In genomic region chr10:4429538-4429937, GRCh38 we compare ENCODE assay signal across 19 cellular contexts.
"Had no signal": no experiment of that assay in that cellular context is flagged by ENCODE, and none has a peak within 500 bp of the region (broad histone marks: within the 10 kb centered on the region; RNA-seq: fewer than 3 reads in every experiment).

No MANE protein-coding gene starts in this region.

- H3K4me3 ChIP-seq: heart right ventricle, mucosa of descending colon, sigmoid colon, SJSA1, thoracic aorta had no signal

- H3K27me3 Mint-ChIP-seq: activated CD4-positive, alpha-beta T cell treated with anti-CD3 and anti-CD28 coated beads, Interleukin-2, amount 10 ng/mL, durations not matched to agents 7 days and 5 days had no signal

- H3K36me3 Mint-ChIP-seq: activated naive CD8-positive, alpha-beta T cell treated with anti-CD3 and anti-CD28 coated beads, Interleukin-2, amount 10 ng/mL, durations not matched to agents 7 days and 5 days; natural killer cell had no signal

- H3K9me3 ChIP-seq: heart right ventricle, mucosa of descending colon, sigmoid colon, SJSA1, thoracic aorta had no signal

- H3K27me3 ChIP-seq: foreskin keratinocyte, heart right ventricle, sigmoid colon, SJSA1 had no signal

- ATAC-seq: esophagus mucosa, foreskin keratinocyte, left lobe of liver, mucosa of descending colon, natural killer cell had no signal

- H3K27ac ChIP-seq: foreskin keratinocyte, heart right ventricle, sigmoid colon, SJSA1, thoracic aorta had no signal

- DNase-seq: activated CD4-positive, alpha-beta T cell treated with anti-CD3 and anti-CD28 coated beads, Interleukin-2, amount 10 ng/mL, durations not matched to agents 7 days and 5 days; activated CD4-positive, CD25-positive, alpha-beta regulatory T cell; activated naive CD4-positive, alpha-beta T cell; activated naive CD8-positive, alpha-beta T cell treated with anti-CD3 and anti-CD28 coated beads, Interleukin-2, amount 10 ng/mL, durations not matched to agents 7 days and 5 days; aorta; foreskin keratinocyte; heart right ventricle; mammary epithelial cell; mucosa of descending colon; natural killer cell; occipital lobe; sigmoid colon; stimulated activated CD4-positive, alpha-beta T cell treated with anti-CD3 and anti-CD28 coated beads, Interleukin-12 subunit alpha, Interleukin-12 subunit beta, amount 100 ng/mL, for 4 hours; stimulated activated CD4-positive, alpha-beta T cell treated with anti-CD3 and anti-CD28 coated beads, Interleukin-2, amount 100 ng/mL, for 24 hours had no signal

- H3K36me3 ChIP-seq: heart right ventricle, sigmoid colon, SJSA1, thoracic aorta had no signal

- H3K4me1 ChIP-seq: foreskin keratinocyte had no signal

- H3K27ac Mint-ChIP-seq: activated CD4-positive, alpha-beta T cell treated with anti-CD3 and anti-CD28 coated beads, Interleukin-2, amount 10 ng/mL, durations not matched to agents 7 days and 5 days; activated naive CD8-positive, alpha-beta T cell treated with anti-CD3 and anti-CD28 coated beads, Interleukin-2, amount 10 ng/mL, durations not matched to agents 7 days and 5 days; activated T-helper 1 cell treated with anti-CD3 and anti-CD28 coated beads, Interleukin-12 subunit alpha, Interleukin-12 subunit beta, Interleukin-2, Interleukin-4 antibody, amounts not matched to agents 30 ng/mL and 10 ng/mL and 1 ng/mL, durations not matched to agents 14 hours and 24 hours and 36 hours; natural killer cell had no signal

- H3K4me1 Mint-ChIP-seq: activated CD4-positive, alpha-beta T cell treated with anti-CD3 and anti-CD28 coated beads, Interleukin-2, amount 10 ng/mL, durations not matched to agents 7 days and 5 days; activated naive CD8-positive, alpha-beta T cell treated with anti-CD3 and anti-CD28 coated beads, Interleukin-2, amount 10 ng/mL, durations not matched to agents 7 days and 5 days had no signal

- H3K9me3 Mint-ChIP-seq: activated T-helper 1 cell treated with anti-CD3 and anti-CD28 coated beads, Interleukin-12 subunit alpha, Interleukin-12 subunit beta, Interleukin-2, Interleukin-4 antibody, amounts not matched to agents 30 ng/mL and 10 ng/mL and 1 ng/mL, durations not matched to agents 14 hours and 24 hours and 36 hours; natural killer cell had no signal

- H3K4me3 Mint-ChIP-seq: activated CD4-positive, alpha-beta T cell treated with anti-CD3 and anti-CD28 coated beads, Interleukin-2, amount 10 ng/mL, durations not matched to agents 7 days and 5 days; activated naive CD8-positive, alpha-beta T cell treated with anti-CD3 and anti-CD28 coated beads, Interleukin-2, amount 10 ng/mL, durations not matched to agents 7 days and 5 days; activated T-helper 1 cell treated with anti-CD3 and anti-CD28 coated beads, Interleukin-12 subunit alpha, Interleukin-12 subunit beta, Interleukin-2, Interleukin-4 antibody, amounts not matched to agents 30 ng/mL and 10 ng/mL and 1 ng/mL, durations not matched to agents 14 hours and 24 hours and 36 hours; natural killer cell had no signal
